Comparison of ENCODE assay signal across 25 cellular contexts in the genomic region with DNA sequence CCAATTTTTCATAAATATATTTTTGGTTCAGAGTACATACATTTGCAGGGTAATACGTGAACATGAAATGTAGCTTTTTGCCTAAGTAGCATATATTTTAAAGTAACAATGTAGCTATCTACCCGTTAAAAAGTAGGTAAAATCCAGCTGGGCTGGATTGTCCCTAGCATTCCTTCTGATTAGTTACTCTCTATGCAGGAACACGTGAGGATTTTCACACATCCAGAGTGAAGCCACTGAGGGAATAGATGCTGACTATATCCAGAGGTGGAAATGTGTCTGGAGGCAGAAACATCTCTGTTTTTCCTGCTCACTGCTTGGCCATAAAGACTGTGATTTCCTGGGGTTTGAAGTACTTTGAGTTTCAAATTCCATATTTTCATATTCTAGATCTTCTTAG.
"Had no signal": no experiment of that assay in that cellular context is flagged by ENCODE, and none has a peak within 500 bp of the region (broad histone marks: within the 10 kb centered on the region; RNA-seq: fewer than 3 reads in every experiment).

No MANE protein-coding gene starts in this region.

- H3K4me3 Mint-ChIP-seq: activated CD4-positive, alpha-beta memory T cell treated with anti-CD3 and anti-CD28 coated beads, Interleukin-2, amount 10 ng/mL, durations not matched to agents 7 days and 5 days; activated CD4-positive, alpha-beta T cell treated with anti-CD3 and anti-CD28 coated beads for 36 hours; activated naive CD4-positive, alpha-beta T cell treated with anti-CD3 and anti-CD28 coated beads for 36 hours; activated naive CD8-positive, alpha-beta T cell; activated T-helper 17 cell treated with anti-CD3 and anti-CD28 coated beads, Interleukin-2, amount 50 U/mL, for 72 hours; brain; central memory CD8-positive, alpha-beta T cell; T-cell had no signal

- DNase-seq: activated CD4-positive, alpha-beta memory T cell treated with anti-CD3 and anti-CD28 coated beads, Interleukin-2, amount 10 ng/mL, durations not matched to agents 7 days and 5 days; activated CD4-positive, alpha-beta T cell treated with anti-CD3 and anti-CD28 coated beads for 36 hours; activated CD4-positive, alpha-beta T cell treated with anti-CD3 and anti-CD28 coated beads, Interleukin-2, amount 50 U/mL, for 1 hour; activated gamma-delta T cell; activated naive CD4-positive, alpha-beta T cell treated with anti-CD3 and anti-CD28 coated beads for 36 hours; activated T-cell treated with anti-CD3 and anti-CD28 coated beads for 4 hours; activated T-cell treated with anti-CD3 and anti-CD28 coated beads, Interleukin-2, amount 50 U/mL, for 48 hours; amygdala; Karpas-422; NCI-H1092; NCI-H1417; NCI-H1694; NCI-H2029 treated with DMSO at 0.1 percent for 48 hours; NCI-H345; NCI-H510A; NCI-H69; SIG-M5; T-cell; T-helper 2 cell; T1000 had no signal

- H3K27me3 Mint-ChIP-seq: activated CD4-positive, alpha-beta memory T cell treated with anti-CD3 and anti-CD28 coated beads, Interleukin-2, amount 10 ng/mL, durations not matched to agents 7 days and 5 days; brain; central memory CD8-positive, alpha-beta T cell had no signal

- H3K4me3 ChIP-seq: K562 had no signal

- H3K9me3 Mint-ChIP-seq: activated CD4-positive, alpha-beta memory T cell treated with anti-CD3 and anti-CD28 coated beads, Interleukin-2, amount 10 ng/mL, durations not matched to agents 7 days and 5 days; activated naive CD4-positive, alpha-beta T cell treated with anti-CD3 and anti-CD28 coated beads for 36 hours; T-cell had no signal

- H3K36me3 Mint-ChIP-seq: activated naive CD8-positive, alpha-beta T cell; brain; T-cell had no signal

- H3K27ac Mint-ChIP-seq: activated CD4-positive, alpha-beta memory T cell treated with anti-CD3 and anti-CD28 coated beads, Interleukin-2, amount 10 ng/mL, durations not matched to agents 7 days and 5 days; activated CD4-positive, alpha-beta T cell treated with anti-CD3 and anti-CD28 coated beads for 36 hours; activated naive CD4-positive, alpha-beta T cell treated with anti-CD3 and anti-CD28 coated beads for 36 hours; activated naive CD8-positive, alpha-beta T cell; activated T-helper 17 cell treated with anti-CD3 and anti-CD28 coated beads, Interleukin-2, amount 50 U/mL, for 72 hours; T-cell had no signal

- H3K4me1 Mint-ChIP-seq: activated CD4-positive, alpha-beta memory T cell treated with anti-CD3 and anti-CD28 coated beads, Interleukin-2, amount 10 ng/mL, durations not matched to agents 7 days and 5 days; activated CD4-positive, alpha-beta T cell treated with anti-CD3 and anti-CD28 coated beads for 36 hours; activated T-helper 17 cell treated with anti-CD3 and anti-CD28 coated beads, Interleukin-2, amount 50 U/mL, for 72 hours; central memory CD8-positive, alpha-beta T cell; T-cell had no signal
